8 cellular contexts compared by ENCODE assay signal in the genomic region with DNA sequence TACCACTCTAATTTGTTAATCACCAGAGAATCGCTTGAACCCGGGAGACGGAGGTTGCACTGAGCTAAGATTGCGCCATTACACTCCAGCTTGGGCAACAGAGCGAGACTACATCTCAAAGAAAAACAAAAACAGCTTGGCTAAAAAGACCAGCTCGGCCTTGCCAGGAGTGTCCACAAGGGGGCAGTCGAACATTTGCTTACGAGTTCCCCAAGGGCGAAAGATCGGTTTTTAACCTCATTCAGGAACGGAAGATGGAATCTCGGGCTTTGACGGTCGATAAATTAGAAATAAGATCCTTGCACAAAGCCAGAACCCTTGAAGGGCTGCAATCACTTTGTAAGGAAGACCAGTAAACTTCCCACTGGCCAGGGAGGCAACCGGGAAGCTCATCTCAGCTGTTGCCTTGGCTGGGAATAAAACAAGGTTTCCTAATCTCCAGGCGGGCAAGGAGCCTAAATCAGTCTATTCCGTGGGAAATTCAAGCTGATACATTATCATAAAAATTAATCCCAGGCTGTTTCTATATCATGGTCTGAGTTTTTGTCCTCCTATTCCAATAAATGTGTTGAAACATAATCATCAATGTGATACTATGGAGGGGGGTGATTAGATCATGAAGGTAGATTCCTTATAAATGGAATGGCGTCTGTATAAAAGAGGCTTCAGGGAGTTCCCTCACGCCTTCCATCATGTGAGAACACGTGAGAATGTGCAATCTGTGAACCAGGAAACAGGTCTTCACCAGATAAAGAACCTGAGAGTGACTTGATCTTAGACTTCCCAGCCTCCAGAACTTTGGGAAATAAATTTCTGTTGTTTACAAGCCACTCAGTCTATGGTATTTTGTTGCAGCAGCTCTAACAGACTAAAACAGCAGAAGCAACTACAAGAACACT. TPM values are rescaled to one million over a fixed set of nuclear protein-coding genes. Genes with fewer than 3 reads are reported as not detected.
DNase-seq lines count a peak whose midpoint lies in the region; ATAC-seq and TF ChIP-seq lines count a peak whose summit lies in the region.

No MANE protein-coding gene starts in this region.

- DNase-seq in NCI-H1930 (lab: John Stamatoyannopoulos, UW) (peak; percentile 57 to 81), T1000 (lab: John Stamatoyannopoulos, UW) (peak; percentile 69), astrocyte of the hippocampus (ENCODE audit: low read depth, low spot score) (peak; percentile 88), hypothalamus (lab: John Stamatoyannopoulos, UW) (peak in 43 of 51 donors; percentile 23 to 90 (median 63)), sigmoid colon (peak; percentile 92)

- TF ChIP-seq CTCF in GM12872 (IDR thresholded peaks at IDR 0.05; ENCODE audit: insufficient read depth, low read depth, low read length) (peak; percentile 96), sigmoid colon (IDR thresholded peaks at IDR 0.05) (peak; percentile 68 to 93 (median 76))

- H3K27ac ChIP-seq in sigmoid colon = peak overlapping the region in 1 of 4 donors; percentile 23

- WGBS in sigmoid colon, 2 donors = 5 to 8% methylated on average over 20 of the region's 20 CpGs

- ATAC-seq in HG03439 (IDR thresholded peaks at IDR 0.05; ENCODE audit: unreplicated experiment) (no peak), HG03095 (IDR thresholded peaks at IDR 0.05; ENCODE audit: unreplicated experiment) (no peak)

- H3K4me3 ChIP-seq in sigmoid colon = peak overlapping the region in 3 of 4 donors; percentile 8 to 30 (median 24)

- H3K4me1 ChIP-seq in sigmoid colon = peaks cover 0 to 6% (median 4%) of the 10 kb centered on the region in 4 donors

- H3K9me3 ChIP-seq in sigmoid colon = no peaks in the 10 kb centered on the region

- TF ChIP-seq POLR2A in sigmoid colon (IDR thresholded peaks at IDR 0.05) = no peak

- intact Hi-C loops in sigmoid colon (cut with DNase I) = loop anchor here (1.0 to 5.0 kb wide), 3 partner anchors 39 to 74 kb away; a partner anchor contains a TSS

- no peaks in the 10 kb centered on the region for H3K36me3 ChIP-seq in sigmoid colon

- peaks cover 0 to 5% (median 0%) of the 10 kb centered on the region in 3 donors for H3K27me3 ChIP-seq in sigmoid colon

- no peak for TF ChIP-seq EP300 in sigmoid colon (IDR thresholded peaks at IDR 0.05)

RNA-seq across cellular contexts. Expression of a gene that starts 14.9 kb away (rescaled TPM):
- under 1 TPM; 0.41 to 0.99 (median 0.63) TPM for total RNA-seq in sigmoid colon
- polyA plus RNA-seq in sigmoid colon = 10 to 100 TPM in 1 of 3 donors, 1 to 10 TPM in 2; 2.4 to 28.0 (median 2.5) TPM

RNA-seq across cellular contexts. Expression of a gene that starts 34.4 kb away (rescaled TPM):
- 1 to 10 TPM in 1 of 4 donors, under 1 TPM in 3; 0.49 to 2.5 (median 0.83) TPM for total RNA-seq in sigmoid colon
- under 1 TPM in 1 of 3 donors, not detected in 2; 0.19 TPM for polyA plus RNA-seq in sigmoid colon

RNA-seq across cellular contexts. Expression of a gene that starts 39.0 kb away (rescaled TPM):
- 10 to 100 TPM; 41.4 to 43.5 (median 43.1) TPM for total RNA-seq in sigmoid colon
- polyA plus RNA-seq in sigmoid colon = 10 to 100 TPM in 1 of 3 donors, 1 to 10 TPM in 2; 4.2 to 17.4 (median 4.8) TPM

RNA-seq across cellular contexts. Expression of a gene that starts 41.5 kb away (rescaled TPM):
- 10 to 100 TPM; 20.2 to 36.2 (median 24.9) TPM for total RNA-seq in sigmoid colon
- polyA plus RNA-seq in sigmoid colon = 10 to 100 TPM; 65.4 to 81.8 (median 72.1) TPM

RNA-seq across cellular contexts. Expression of a gene that starts 50.2 kb away (rescaled TPM):
- total RNA-seq in sigmoid colon = 1 to 10 TPM in 3 of 4 donors, under 1 TPM in 1; 0.68 to 6.1 (median 2.4) TPM
- polyA plus RNA-seq in sigmoid colon = 10 to 100 TPM in 1 of 3 donors, 1 to 10 TPM in 2; 2.4 to 10.2 (median 3.2) TPM
